ENCODE assay signal across 8 cellular contexts in the genomic region with DNA sequence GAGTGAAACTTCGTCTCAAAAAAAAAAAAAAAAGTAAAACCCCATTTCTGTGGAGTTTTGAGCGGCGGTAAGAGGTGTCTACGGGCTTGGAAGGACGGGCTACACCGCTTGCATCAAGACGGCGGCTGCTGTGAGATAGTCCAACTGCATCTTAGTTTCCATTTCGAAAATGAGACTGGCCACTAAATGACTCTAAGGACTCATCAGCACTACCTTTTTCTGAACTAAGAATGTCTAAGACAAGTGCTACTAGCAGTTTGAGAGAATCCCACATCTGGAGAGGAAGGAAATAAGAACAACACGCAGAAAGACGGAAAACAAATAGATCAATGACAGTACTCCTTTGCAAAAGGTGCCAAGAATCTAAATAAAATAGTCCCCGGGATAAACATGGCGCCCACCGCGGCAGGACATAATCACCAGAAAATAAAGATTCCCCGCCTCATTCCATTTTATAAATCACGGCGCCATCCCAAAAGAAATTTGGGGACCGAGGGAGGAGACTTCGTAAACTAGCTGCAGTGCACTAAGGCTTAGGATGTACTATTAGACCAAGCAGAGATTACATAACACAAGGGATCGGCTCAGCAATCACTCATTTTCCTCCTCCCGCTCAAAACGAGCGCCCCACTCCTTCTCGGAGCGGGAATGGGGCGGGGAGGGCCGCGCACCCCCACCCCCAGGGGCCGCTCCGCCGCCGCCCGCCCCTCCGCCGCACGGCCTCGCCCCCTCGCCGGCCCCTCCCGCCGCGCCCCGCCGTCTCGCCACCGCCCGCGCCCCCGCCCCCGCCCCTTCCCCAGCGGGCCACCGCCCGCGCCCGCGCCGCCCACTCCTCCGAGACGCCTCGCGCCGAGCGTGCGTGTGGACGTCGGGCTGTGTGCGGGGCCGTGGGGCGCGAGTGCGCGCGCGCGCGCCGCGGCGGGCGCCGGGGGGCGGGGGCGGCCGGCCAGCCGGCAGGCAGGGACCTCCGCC. TPM values are rescaled to one million over a fixed set of nuclear protein-coding genes. Genes with fewer than 3 reads are reported as not detected.
DNase-seq lines count a peak whose midpoint lies in the region; ATAC-seq, FAIRE-seq and TF ChIP-seq lines count a peak whose summit lies in the region.

No MANE protein-coding gene starts in this region.

- H3K9me3 ChIP-seq in BE2C (no peaks in the 10 kb centered on the region), KOPT-K1 (ENCODE audit: insufficient read depth, low read length, poor library complexity, severe bottlenecking) (no peaks in the 10 kb centered on the region)
- no peaks in the 10 kb centered on the region for H3K9me3 ChIP-seq in naive thymus-derived CD4-positive, alpha-beta T cell (ENCODE audit: control insufficient read depth in 2 of 3, low read length in 3 of 3)

- peak overlapping the region; percentile 63 for H3K27ac ChIP-seq in KOPT-K1 (ENCODE audit: low read depth, low read length, poor library complexity, severe bottlenecking)
- H3K27ac ChIP-seq in naive thymus-derived CD4-positive, alpha-beta T cell (ENCODE audit: low read depth, low read length): peak overlapping the region; percentile 81

- peaks cover 17% of the 10 kb centered on the region for H3K4me1 Mint-ChIP-seq in activated T-helper 2 cell treated with anti-CD3 and anti-CD28 coated beads, Interferon-gamma antibody, Interleukin-2, Interleukin-4, amounts not matched to agents 10 μg/mL and 5 μg/mL and 100 μg/mL, durations not matched to agents 14 hours and 24 hours and 36 hours (ENCODE audit: low read depth)
- peaks cover 17 to 56% (median 42%) of the 10 kb centered on the region in 7 donors for H3K4me1 Mint-ChIP-seq in naive thymus-derived CD4-positive, alpha-beta T cell
- H3K4me1 Mint-ChIP-seq in stimulated activated naive CD8-positive, alpha-beta T cell treated with anti-CD3 and anti-CD28 coated beads, Interleukin-15, amount 100 ng/mL, for 72 hours: peaks cover 31% of the 10 kb centered on the region

- H3K4me3 ChIP-seq in BE2C (ENCODE audit: low read depth, low read length) (peak overlapping the region; percentile 79), fibroblast of mammary gland (ENCODE audit: control insufficient read depth, low read depth, low read length) (peak overlapping the region; percentile 94)
- H3K4me3 ChIP-seq in naive thymus-derived CD4-positive, alpha-beta T cell (ENCODE audit: low read length): peak overlapping the region; percentile 73

- POLR2A ChIA-PET in naive thymus-derived CD4-positive, alpha-beta T cell (lab: Charles Lee): interaction anchor here (0.6 to 3.6 kb wide), 5 partner anchors 15 to 177 kb away, joined by 3 to 39 read pairs (median 4); a partner anchor contains a TSS

- peak overlapping the region; percentile 93 for H3K4me3 Mint-ChIP-seq in activated T-helper 2 cell treated with anti-CD3 and anti-CD28 coated beads, Interferon-gamma antibody, Interleukin-2, Interleukin-4, amounts not matched to agents 10 μg/mL and 5 μg/mL and 100 μg/mL, durations not matched to agents 14 hours and 24 hours and 36 hours (ENCODE audit: low read depth)
- peak overlapping the region; percentile 87 to 100 (median 91) for H3K4me3 Mint-ChIP-seq in naive thymus-derived CD4-positive, alpha-beta T cell
- peak overlapping the region; percentile 82 to 84 for H3K4me3 Mint-ChIP-seq in stimulated activated naive CD8-positive, alpha-beta T cell treated with anti-CD3 and anti-CD28 coated beads, Interleukin-15, amount 100 ng/mL, for 72 hours

- peak; percentile 30 for ATAC-seq in GM19467 (IDR thresholded peaks at IDR 0.05; ENCODE audit: unreplicated experiment)
- ATAC-seq in naive thymus-derived CD4-positive, alpha-beta T cell: peak; percentile 69
- peak; percentile 70 for ATAC-seq in stimulated activated naive CD8-positive, alpha-beta T cell treated with anti-CD3 and anti-CD28 coated beads, Interleukin-15, amount 100 ng/mL, for 72 hours

- TF ChIP-seq CTCF in BE2C (IDR thresholded peaks at IDR 0.05; ENCODE audit: low read depth, low read length) (no peak), fibroblast of mammary gland (conservative IDR thresholded peaks at IDR 0.05; ENCODE audit: control insufficient read depth, insufficient read depth, low read depth, low read length) (no peak)

- peak overlapping the region; percentile 94 for H3K27ac Mint-ChIP-seq in activated T-helper 2 cell treated with anti-CD3 and anti-CD28 coated beads, Interferon-gamma antibody, Interleukin-2, Interleukin-4, amounts not matched to agents 10 μg/mL and 5 μg/mL and 100 μg/mL, durations not matched to agents 14 hours and 24 hours and 36 hours
- H3K27ac Mint-ChIP-seq in naive thymus-derived CD4-positive, alpha-beta T cell: peak overlapping the region; percentile 87 to 97 (median 93)
- H3K27ac Mint-ChIP-seq in stimulated activated naive CD8-positive, alpha-beta T cell treated with anti-CD3 and anti-CD28 coated beads, Interleukin-15, amount 100 ng/mL, for 72 hours: peak overlapping the region; percentile 91 to 95

- FAIRE-seq in RCC 7860 (lab: Jason Lieb, UNC): no peak

- H3K27me3 ChIP-seq in BE2C: no peaks in the 10 kb centered on the region
- no peaks in the 10 kb centered on the region for H3K27me3 ChIP-seq in naive thymus-derived CD4-positive, alpha-beta T cell (ENCODE audit: control insufficient read depth in 2 of 2, insufficient read depth in 2 of 2, low read length in 2 of 2)

- peak; percentile 78 for DNase-seq in BE2C
- DNase-seq in RCC 7860 (ENCODE audit: low spot score): peak; percentile 53
- peak; percentile 43 for DNase-seq in activated T-helper 2 cell treated with anti-CD3 and anti-CD28 coated beads, Interferon-gamma antibody, Interleukin-2, Interleukin-4, amounts not matched to agents 10 μg/mL and 5 μg/mL and 100 μg/mL, durations not matched to agents 14 hours and 24 hours and 36 hours (ENCODE audit: low spot score)
- DNase-seq in fibroblast of mammary gland (ENCODE audit: low read depth): peak; percentile 88
- peak; percentile 53 to 73 (median 67) for DNase-seq in naive thymus-derived CD4-positive, alpha-beta T cell
- DNase-seq in stimulated activated naive CD8-positive, alpha-beta T cell treated with anti-CD3 and anti-CD28 coated beads, Interleukin-15, amount 100 ng/mL, for 72 hours: peak; percentile 44 to 49

- peaks cover 7% of the 10 kb centered on the region for H3K27me3 Mint-ChIP-seq in activated T-helper 2 cell treated with anti-CD3 and anti-CD28 coated beads, Interferon-gamma antibody, Interleukin-2, Interleukin-4, amounts not matched to agents 10 μg/mL and 5 μg/mL and 100 μg/mL, durations not matched to agents 14 hours and 24 hours and 36 hours (ENCODE audit: low read depth)
- H3K27me3 Mint-ChIP-seq in naive thymus-derived CD4-positive, alpha-beta T cell: peaks cover 6 to 15% (median 10%) of the 10 kb centered on the region in 5 donors
- H3K27me3 Mint-ChIP-seq in stimulated activated naive CD8-positive, alpha-beta T cell treated with anti-CD3 and anti-CD28 coated beads, Interleukin-15, amount 100 ng/mL, for 72 hours: peaks cover 17% of the 10 kb centered on the region

- CTCF ChIA-PET in naive thymus-derived CD4-positive, alpha-beta T cell (lab: Charles Lee): no interaction called here

- H3K9me3 Mint-ChIP-seq in activated T-helper 2 cell treated with anti-CD3 and anti-CD28 coated beads, Interferon-gamma antibody, Interleukin-2, Interleukin-4, amounts not matched to agents 10 μg/mL and 5 μg/mL and 100 μg/mL, durations not matched to agents 14 hours and 24 hours and 36 hours: no peaks in the 10 kb centered on the region
- peaks cover 0 to 11% (median 0%) of the 10 kb centered on the region in 11 donors for H3K9me3 Mint-ChIP-seq in naive thymus-derived CD4-positive, alpha-beta T cell
- H3K9me3 Mint-ChIP-seq in stimulated activated naive CD8-positive, alpha-beta T cell treated with anti-CD3 and anti-CD28 coated beads, Interleukin-15, amount 100 ng/mL, for 72 hours: no peaks in the 10 kb centered on the region

- H3K36me3 Mint-ChIP-seq in activated T-helper 2 cell treated with anti-CD3 and anti-CD28 coated beads, Interferon-gamma antibody, Interleukin-2, Interleukin-4, amounts not matched to agents 10 μg/mL and 5 μg/mL and 100 μg/mL, durations not matched to agents 14 hours and 24 hours and 36 hours (ENCODE audit: low read depth): peaks cover 14% of the 10 kb centered on the region
- peaks cover 0 to 9% (median 0%) of the 10 kb centered on the region in 5 donors for H3K36me3 Mint-ChIP-seq in naive thymus-derived CD4-positive, alpha-beta T cell

- H3K4me1 ChIP-seq in BE2C: peaks cover 5% of the 10 kb centered on the region
- peaks cover 8 to 12% of the 10 kb centered on the region in 2 donors for H3K4me1 ChIP-seq in naive thymus-derived CD4-positive, alpha-beta T cell (ENCODE audit: control insufficient read depth in 2 of 2, insufficient read depth in 2 of 2, low read length in 2 of 2)

- intact Hi-C loops in activated T-helper 2 cell treated with anti-CD3 and anti-CD28 coated beads, Interferon-gamma antibody, Interleukin-2, Interleukin-4, amounts not matched to agents 10 μg/mL and 5 μg/mL and 100 μg/mL, durations not matched to agents 14 hours and 24 hours and 36 hours (cut with micrococcal nuclease): loop anchor here (2.0 to 10.0 kb wide), 6 partner anchors 13 to 577 kb away; a partner anchor contains a TSS
- intact Hi-C loops in naive thymus-derived CD4-positive, alpha-beta T cell (cut with micrococcal nuclease): loop anchor here (1.0 to 5.0 kb wide), 10 partner anchors 13 to 449 kb away; a partner anchor contains a TSS

- H3K36me3 ChIP-seq in BE2C: peaks cover 4% of the 10 kb centered on the region; the same call in 1 of the 2 replicates
- H3K36me3 ChIP-seq in KOPT-K1 (ENCODE audit: insufficient read depth, low read length): peaks cover 18% of the 10 kb centered on the region
- peaks cover 0 to 4% (median 0%) of the 10 kb centered on the region in 3 experiments for H3K36me3 ChIP-seq in naive thymus-derived CD4-positive, alpha-beta T cell (ENCODE audit: control insufficient read depth in 2 of 3, insufficient read depth in 3 of 3, low read length in 3 of 3)

RNA-seq across cellular contexts. Expression of a gene that starts 1.1 kb away (rescaled TPM):
- 51.9 TPM for polyA plus RNA-seq in BE2C (2012; ENCODE audit: insufficient read depth, insufficient read length, low read depth)
- 89.1 and 93.7 TPM in 2 replicates for total RNA-seq in activated T-helper 2 cell treated with anti-CD3 and anti-CD28 coated beads, Interferon-gamma antibody, Interleukin-2, Interleukin-4, amounts not matched to agents 10 μg/mL and 5 μg/mL and 100 μg/mL, durations not matched to agents 14 hours and 24 hours and 36 hours
- total RNA-seq in naive thymus-derived CD4-positive, alpha-beta T cell: 100 to 1,000 TPM in 4 of 5 experiments, 10 to 100 TPM in 1; 83.7 to 143 (median 112) TPM
- 10 to 100 TPM in 1 of 2 donors, 1 to 10 TPM in 1; 7.4 to 14.1 TPM for polyA plus RNA-seq in naive thymus-derived CD4-positive, alpha-beta T cell

RNA-seq across cellular contexts. Expression of a gene that starts 53.0 kb away (rescaled TPM):
- polyA plus RNA-seq in BE2C (2012; ENCODE audit: insufficient read depth, insufficient read length, low read depth): 26.1 TPM
- total RNA-seq in activated T-helper 2 cell treated with anti-CD3 and anti-CD28 coated beads, Interferon-gamma antibody, Interleukin-2, Interleukin-4, amounts not matched to agents 10 μg/mL and 5 μg/mL and 100 μg/mL, durations not matched to agents 14 hours and 24 hours and 36 hours: 0.34 and 0.50 TPM in 2 replicates
- total RNA-seq in naive thymus-derived CD4-positive, alpha-beta T cell: 1 to 10 TPM in 2 of 5 experiments, under 1 TPM in 2, not detected in 1; 0.29 to 2.4 (median 1.3) TPM
- polyA plus RNA-seq in naive thymus-derived CD4-positive, alpha-beta T cell: under 1 TPM in 1 of 2 donors, not detected in 1; 0.25 TPM

RNA-seq across cellular contexts. Expression of a gene that starts 58.8 kb away (rescaled TPM):
- 310 TPM for polyA plus RNA-seq in BE2C (2012; ENCODE audit: insufficient read depth, insufficient read length, low read depth)
- total RNA-seq in activated T-helper 2 cell treated with anti-CD3 and anti-CD28 coated beads, Interferon-gamma antibody, Interleukin-2, Interleukin-4, amounts not matched to agents 10 μg/mL and 5 μg/mL and 100 μg/mL, durations not matched to agents 14 hours and 24 hours and 36 hours: 443 and 458 TPM in 2 replicates
- total RNA-seq in naive thymus-derived CD4-positive, alpha-beta T cell: 100 to 1,000 TPM; 190 to 339 (median 267) TPM
- polyA plus RNA-seq in naive thymus-derived CD4-positive, alpha-beta T cell: 10 to 100 TPM; 54.5 to 60.8 TPM

Comparison
In these comparisons a context has a peak if more than half of its experiments do, and no peak if none do; other contexts are left out.
1. Peak in every context shown above with its lines: DNase-seq, ATAC-seq, H3K4me3 ChIP-seq and H3K27ac ChIP-seq.